Comparison of ENCODE assay signal across 1 cellular context in genomic region chr2:46548521-46549144, GRCh38.
TF ChIP-seq lines count a peak whose summit lies in the region.

No MANE protein-coding gene starts in this region.

TF ChIP-seq in HepG2, 621 proteins besides CTCF, POLR2A, EP300 and RAD21:
- no peak for TF ChIP-seq PRDM4 (CRISPR knock-in tag; IDR thresholded peaks at IDR 0.05; ENCODE audit: borderline replicate concordance)
- 0 out of 4 replicates have a peak, but pooled peaks of 1 of the 2 experiments have one; percentile 6 for TF ChIP-seq MAFK (conservative IDR thresholded peaks at IDR 0.05 in 1 of 2, IDR thresholded peaks at IDR 0.05 in 1 of 2; ENCODE audit: low read length in 2 of 2)
